8 cellular contexts compared by ENCODE assay signal in the genomic region with DNA sequence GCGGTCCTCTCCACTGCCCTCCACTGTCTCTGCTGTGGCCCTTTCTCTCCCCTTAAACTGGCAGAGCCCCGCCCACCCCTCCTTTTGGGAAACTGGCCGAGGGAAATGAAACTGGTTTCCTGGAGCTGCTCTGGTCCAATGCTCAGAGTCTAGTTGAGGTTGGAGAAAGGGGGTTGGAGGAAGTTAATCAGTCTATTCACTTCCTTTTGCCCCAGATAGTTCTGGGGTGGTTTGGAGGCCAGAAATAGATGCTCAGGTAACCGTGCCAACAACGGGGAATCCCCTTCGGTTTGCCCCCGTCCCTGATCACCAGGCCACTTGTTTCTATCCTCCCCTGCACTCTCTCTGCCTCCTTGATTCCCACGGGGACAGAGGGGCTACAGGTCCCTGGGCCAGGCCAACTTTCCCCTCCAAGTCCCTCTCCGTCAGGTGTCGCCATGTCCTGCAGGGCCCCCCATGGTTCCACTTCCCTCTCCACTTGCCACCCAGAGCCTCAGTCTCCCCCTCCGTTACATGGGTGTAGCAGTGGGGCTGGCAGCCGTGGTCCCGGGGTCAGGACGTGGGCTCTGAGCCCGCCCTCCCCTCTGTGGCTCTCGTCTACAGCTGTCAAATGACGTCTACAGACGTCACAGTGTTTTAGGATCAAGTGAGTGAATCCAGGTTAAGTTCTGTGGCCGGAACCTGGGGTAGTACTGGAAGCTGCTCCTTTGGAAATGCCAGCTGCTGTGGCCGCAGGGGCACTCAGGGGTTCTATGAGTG. TPM values are rescaled to one million over a fixed set of nuclear protein-coding genes. Genes with fewer than 3 reads are reported as not detected.
DNase-seq lines count a peak whose midpoint lies in the region; TF ChIP-seq lines count a peak whose summit lies in the region.

A gene with protein sequence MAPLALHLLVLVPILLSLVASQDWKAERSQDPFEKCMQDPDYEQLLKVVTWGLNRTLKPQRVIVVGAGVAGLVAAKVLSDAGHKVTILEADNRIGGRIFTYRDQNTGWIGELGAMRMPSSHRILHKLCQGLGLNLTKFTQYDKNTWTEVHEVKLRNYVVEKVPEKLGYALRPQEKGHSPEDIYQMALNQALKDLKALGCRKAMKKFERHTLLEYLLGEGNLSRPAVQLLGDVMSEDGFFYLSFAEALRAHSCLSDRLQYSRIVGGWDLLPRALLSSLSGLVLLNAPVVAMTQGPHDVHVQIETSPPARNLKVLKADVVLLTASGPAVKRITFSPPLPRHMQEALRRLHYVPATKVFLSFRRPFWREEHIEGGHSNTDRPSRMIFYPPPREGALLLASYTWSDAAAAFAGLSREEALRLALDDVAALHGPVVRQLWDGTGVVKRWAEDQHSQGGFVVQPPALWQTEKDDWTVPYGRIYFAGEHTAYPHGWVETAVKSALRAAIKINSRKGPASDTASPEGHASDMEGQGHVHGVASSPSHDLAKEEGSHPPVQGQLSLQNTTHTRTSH (minus strand): TSS at position 25 of the 759 bp plus-strand sequence. CDS start 727 bp downstream, outside the sequence.

- intact Hi-C loops in PC-9 (cut with micrococcal nuclease; ENCODE audit: unreplicated experiment), result no loop called here
- intact Hi-C loops in lower leg skin (cut with DNase I; ENCODE audit: low total_unique reads), result no loop called here

- POLR2A ChIA-PET in PC-9 (lab: Charles Lee; ENCODE audit: unreplicated experiment), result interaction anchor here (0.5 kb wide), 1 partner anchor 35 kb away, joined by 8 read pairs; no protein-coding TSS in a partner anchor

- TF ChIP-seq CTCF in PC-9 (conservative IDR thresholded peaks at IDR 0.05) (no peak), liver (IDR thresholded peaks at IDR 0.05; ENCODE audit: low read depth, low read length, missing input control) (no peak), lower leg skin (IDR thresholded peaks at IDR 0.05) (no peak)

- H3K4me3 ChIP-seq in H7 (ENCODE audit: insufficient read depth, low read depth, low read length), result no peak within 1 kb of the TSS
- H3K4me3 ChIP-seq in PC-9, result no peak within 1 kb of the TSS
- no peak within 1 kb of the TSS for H3K4me3 ChIP-seq in liver (ENCODE audit: low read depth in 1 of 3, low read length in 3 of 3)
- H3K4me3 ChIP-seq in lower leg skin (ENCODE audit: low read depth, poor library complexity, severe bottlenecking), result no peak within 1 kb of the TSS

- H3K27me3 ChIP-seq in H7 (ENCODE audit: control insufficient read depth, insufficient read depth, low read length) (no peaks in the 10 kb centered on the region), PC-9 (ENCODE audit: insufficient read depth, low read depth) (no peaks in the 10 kb centered on the region), liver (ENCODE audit: control insufficient read depth in 4 of 4, insufficient read depth in 4 of 4, low read length in 3 of 4) (no peaks in the 10 kb centered on the region)

- no peak within 1 kb of the TSS for H3K27ac ChIP-seq in PC-9
- H3K27ac ChIP-seq in liver (ENCODE audit: low read depth in 1 of 2, low read length in 2 of 2), result peak within 1 kb of the TSS; percentile 10 to 42

- TF ChIP-seq POLR2A in lower leg skin (IDR thresholded peaks at IDR 0.05), result no peak

- no peak within 1 kb of the TSS for H2AFZ ChIP-seq in PC-9

- H3K9me3 ChIP-seq in PC-9 (ENCODE audit: insufficient read depth, low read depth), result no peaks in the 10 kb centered on the region
- H3K9me3 ChIP-seq in liver (ENCODE audit: control insufficient read depth in 4 of 4, low read length in 3 of 4), result no peaks in the 10 kb centered on the region

- H3K9ac ChIP-seq in liver (ENCODE audit: low read depth in 1 of 2, low read length in 2 of 2), result no peak within 1 kb of the TSS

- no peak for TF ChIP-seq RAD21 in liver (IDR thresholded peaks at IDR 0.05)

- H4K20me1 ChIP-seq in PC-9 (ENCODE audit: insufficient read depth), result no peaks in the 10 kb centered on the region

- BruUV-seq in PC-9 (replicated peaks; lab: Mats Ljungman, UMichigan), result no TSS peak

- 53% methylated on average over 20 of the region's 20 CpGs for WGBS in liver
- 22 to 29% methylated on average over 17 to 20 of the region's 20 CpGs for WGBS in lower leg skin, 2 donors

- DNase-seq in GF-D8 (lab: John Stamatoyannopoulos, UW) (peak; percentile 46), H7 (peak; percentile 78), PC-9 (no peak), lower leg skin (ENCODE audit: low spot score in 2 of 2) (no peak), NCI-H2081 (lab: John Stamatoyannopoulos, UW) (no peak)
- peak; percentile 90 for DNase-seq in activated effector memory CD4-positive, alpha-beta T cell treated with anti-CD3 and anti-CD28 coated beads, Interleukin-2, amount 50 U/mL, for 16 hours
- peak; percentile 20 to 35 for DNase-seq in stimulated activated CD8-positive, alpha-beta memory T cell treated with anti-CD3 and anti-CD28 coated beads, Interleukin-7, amount 100 ng/mL, for 1 hour (ENCODE audit: low read depth in 2 of 2)

- CTCF ChIA-PET in PC-9 (lab: Charles Lee), result interaction anchor here (0.6 kb wide), 1 partner anchor 184 kb away, joined by 9 read pairs; no protein-coding TSS in a partner anchor

- H3K4me1 ChIP-seq in PC-9 (replicated peaks; ENCODE audit: insufficient read depth), result peaks cover 14% of the 10 kb centered on the region
- H3K4me1 ChIP-seq in liver (ENCODE audit: control insufficient read depth in 4 of 4, insufficient read depth in 4 of 4, low read length in 3 of 4), result peaks cover 0 to 6% (median 3%) of the 10 kb centered on the region in 4 donors

- H3K79me2 ChIP-seq in PC-9 (ENCODE audit: low read depth), result no peaks in the 10 kb centered on the region

- no peaks in the 10 kb centered on the region for H3F3A ChIP-seq in PC-9 (ENCODE audit: insufficient read depth, low read depth)

- peak within 1 kb of the TSS; percentile 47 for H3K4me2 ChIP-seq in PC-9

- no peaks in the 10 kb centered on the region for H3K9me2 ChIP-seq in PC-9 (ENCODE audit: insufficient read depth)

- no peaks in the 10 kb centered on the region for H3K36me3 ChIP-seq in H7 (replicated peaks; ENCODE audit: control insufficient read depth, insufficient read depth, low read length)
- no peaks in the 10 kb centered on the region for H3K36me3 ChIP-seq in PC-9 (ENCODE audit: low read depth)
- H3K36me3 ChIP-seq in liver (ENCODE audit: control insufficient read depth in 4 of 4, insufficient read depth in 3 of 4, low read depth in 1 of 4, low read length in 3 of 4), result no peaks in the 10 kb centered on the region

TF ChIP-seq in liver, 16 proteins besides CTCF, POLR2A, EP300 and RAD21:
- no peak for TF ChIP-seq HNF4A (conservative IDR thresholded peaks at IDR 0.05)
- TF ChIP-seq, protein P1, sequence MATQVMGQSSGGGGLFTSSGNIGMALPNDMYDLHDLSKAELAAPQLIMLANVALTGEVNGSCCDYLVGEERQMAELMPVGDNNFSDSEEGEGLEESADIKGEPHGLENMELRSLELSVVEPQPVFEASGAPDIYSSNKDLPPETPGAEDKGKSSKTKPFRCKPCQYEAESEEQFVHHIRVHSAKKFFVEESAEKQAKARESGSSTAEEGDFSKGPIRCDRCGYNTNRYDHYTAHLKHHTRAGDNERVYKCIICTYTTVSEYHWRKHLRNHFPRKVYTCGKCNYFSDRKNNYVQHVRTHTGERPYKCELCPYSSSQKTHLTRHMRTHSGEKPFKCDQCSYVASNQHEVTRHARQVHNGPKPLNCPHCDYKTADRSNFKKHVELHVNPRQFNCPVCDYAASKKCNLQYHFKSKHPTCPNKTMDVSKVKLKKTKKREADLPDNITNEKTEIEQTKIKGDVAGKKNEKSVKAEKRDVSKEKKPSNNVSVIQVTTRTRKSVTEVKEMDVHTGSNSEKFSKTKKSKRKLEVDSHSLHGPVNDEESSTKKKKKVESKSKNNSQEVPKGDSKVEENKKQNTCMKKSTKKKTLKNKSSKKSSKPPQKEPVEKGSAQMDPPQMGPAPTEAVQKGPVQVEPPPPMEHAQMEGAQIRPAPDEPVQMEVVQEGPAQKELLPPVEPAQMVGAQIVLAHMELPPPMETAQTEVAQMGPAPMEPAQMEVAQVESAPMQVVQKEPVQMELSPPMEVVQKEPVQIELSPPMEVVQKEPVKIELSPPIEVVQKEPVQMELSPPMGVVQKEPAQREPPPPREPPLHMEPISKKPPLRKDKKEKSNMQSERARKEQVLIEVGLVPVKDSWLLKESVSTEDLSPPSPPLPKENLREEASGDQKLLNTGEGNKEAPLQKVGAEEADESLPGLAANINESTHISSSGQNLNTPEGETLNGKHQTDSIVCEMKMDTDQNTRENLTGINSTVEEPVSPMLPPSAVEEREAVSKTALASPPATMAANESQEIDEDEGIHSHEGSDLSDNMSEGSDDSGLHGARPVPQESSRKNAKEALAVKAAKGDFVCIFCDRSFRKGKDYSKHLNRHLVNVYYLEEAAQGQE (IDR thresholded peaks at IDR 0.05), result peak; percentile 15

RNA-seq across cellular contexts. Expression of the gene that starts here (rescaled TPM):
- 0.59 and 0.73 TPM in 2 replicates for total RNA-seq in H7 (2014; rRNA removed; shearing (Covaris generic))
- total RNA-seq in PC-9 (2021), result 0.85 TPM in 1 of 2 replicates, not detected in the other
- under 1 TPM; 0.08 to 0.75 TPM for total RNA-seq in liver
- polyA plus RNA-seq in liver, result under 1 TPM; 0.17 to 0.30 TPM
- total RNA-seq in lower leg skin, result under 1 TPM in 1 of 4 donors, not detected in 3; 0.42 TPM

Comparison
In these comparisons a context has a peak if more than half of its experiments do, and no peak if none do; other contexts are left out.
1. Peak in DNase-seq in H7; RNA of the gene not detected or under 1 TPM.
2. DNase-seq: peak in GF-D8 (single experiment), activated effector memory CD4-positive, alpha-beta T cell treated with anti-CD3 and anti-CD28 coated beads, Interleukin-2, amount 50 U/mL, for 16 hours (single experiment) and stimulated activated CD8-positive, alpha-beta memory T cell treated with anti-CD3 and anti-CD28 coated beads, Interleukin-7, amount 100 ng/mL, for 1 hour (2 of 2); none in PC-9 (0 of 2), lower leg skin (0 of 2) and NCI-H2081 (0 of 2).